In the genomic region with DNA sequence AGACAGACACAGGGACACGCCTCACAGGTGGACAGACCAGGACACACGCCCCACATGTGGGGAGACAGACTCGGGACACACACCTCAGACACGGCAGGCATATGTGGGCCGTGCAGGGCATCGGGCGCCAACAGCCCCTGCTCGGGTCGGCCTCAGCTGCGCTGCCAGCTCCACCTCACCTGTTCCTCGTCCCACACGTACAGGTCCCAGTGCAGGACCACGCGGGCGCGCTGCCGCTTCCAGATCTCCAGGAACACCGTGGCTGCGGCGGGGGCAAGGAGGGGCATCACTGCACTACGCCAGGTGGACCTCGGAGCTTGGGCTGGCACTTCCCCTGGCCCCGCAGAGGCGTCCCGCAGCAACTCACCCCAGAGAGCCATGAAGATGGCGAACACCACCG, we compare ENCODE assay signal across 1 cellular context.
TF ChIP-seq lines count a peak whose summit lies in the region.

No MANE protein-coding gene starts in this region.

TF ChIP-seq in SK-N-SH treated with all-trans-retinoic acid at 6 μM for 48 hours, 23 proteins besides CTCF, POLR2A, EP300 and RAD21 (continued from another document):
- no peak for TF ChIP-seq ARNTL (CRISPR knock-in tag; IDR thresholded peaks at IDR 0.05; ENCODE audit: borderline replicate concordance, low read depth)
